In the genomic region with DNA sequence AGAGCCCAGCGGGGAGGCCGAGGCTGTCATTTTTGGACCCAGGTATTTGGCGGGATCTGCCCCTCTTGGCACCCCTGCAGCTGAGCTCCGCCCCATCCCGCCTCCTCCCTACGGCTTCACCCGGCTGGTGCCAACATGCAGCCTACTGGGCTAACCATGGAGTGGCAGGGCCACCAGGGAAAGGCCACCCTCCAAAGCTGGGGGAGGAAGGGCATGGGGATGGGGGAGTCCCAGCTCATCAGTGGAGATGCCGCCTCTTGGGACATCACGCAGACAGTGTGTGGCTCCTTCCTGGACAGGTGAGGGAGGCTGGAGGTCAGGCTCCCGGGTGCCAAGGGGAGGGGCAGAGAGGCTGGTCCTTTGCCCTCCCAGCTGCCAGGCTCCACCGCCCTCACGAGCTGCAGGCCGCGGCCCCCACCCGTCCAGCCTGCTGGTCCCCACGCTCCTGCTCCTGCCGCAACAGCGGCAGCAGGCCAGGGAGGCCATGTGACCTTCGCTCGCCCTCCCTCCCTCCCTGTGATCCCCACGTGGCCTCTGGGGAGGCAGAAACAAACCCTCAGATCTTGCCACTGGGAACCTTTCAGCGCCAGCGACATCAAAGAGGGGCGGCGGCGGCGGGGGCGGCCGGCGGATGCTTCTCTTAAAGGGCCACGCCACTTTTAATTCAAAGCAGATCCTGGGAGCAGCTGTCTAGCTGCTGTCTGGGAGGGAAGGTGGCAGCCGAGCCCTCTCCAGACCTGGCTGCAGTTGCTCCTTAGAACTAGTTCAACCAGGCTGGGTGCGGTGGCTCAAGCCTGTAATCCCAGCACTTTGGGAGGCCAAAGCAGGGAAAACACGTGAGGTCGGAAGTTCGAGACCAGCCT, we compare ENCODE assay signal across 8 cellular contexts. TPM values are rescaled to one million over a fixed set of nuclear protein-coding genes. Genes with fewer than 3 reads are reported as not detected.
A peak's percentile ranks its signal among the peaks of the same experiment; 100 is the strongest.
DNase-seq lines count a peak whose midpoint lies in the region; ATAC-seq and TF ChIP-seq lines count a peak whose summit lies in the region.

No MANE protein-coding gene starts in this region.

- no peak for TF ChIP-seq CTCF in OCI-LY3 (IDR thresholded peaks at IDR 0.05; ENCODE audit: low read depth, low read length)
- TF ChIP-seq CTCF in fibroblast of villous mesenchyme (IDR thresholded peaks at IDR 0.05; ENCODE audit: insufficient read depth, low read depth, low read length): no peak

- peak; percentile 51 for ATAC-seq in HG03342 (IDR thresholded peaks at IDR 0.05; ENCODE audit: unreplicated experiment)
- ATAC-seq in HG03139 (IDR thresholded peaks at IDR 0.05; ENCODE audit: unreplicated experiment): no peak

- DNase-seq in COLO829 (ENCODE audit: low spot score) (peak; percentile 98), fibroblast of villous mesenchyme (ENCODE audit: low read depth) (peak; percentile 88), occipital lobe (lab: John Stamatoyannopoulos, UW) (peak; percentile 80), substantia nigra (lab: John Stamatoyannopoulos, UW) (peak in 48 of 49 donors; percentile 36 to 91 (median 78))
- DNase-seq in activated T-helper 1 cell treated with anti-CD3 and anti-CD28 coated beads, Interleukin-2, amount 50 U/mL, for 16 hours (ENCODE audit: low read depth in 1 of 2, low spot score in 1 of 2): peak; percentile 77 to 79

- no peaks in the 10 kb centered on the region for H3K36me3 ChIP-seq in OCI-LY3 (replicated peaks; ENCODE audit: low read depth, low read length)

- H3K4me3 ChIP-seq in OCI-LY3 (ENCODE audit: low read length) (peak overlapping the region; percentile 80), fibroblast of villous mesenchyme (ENCODE audit: low read depth, low read length) (peak overlapping the region; percentile 23)

- H3K27ac ChIP-seq in OCI-LY3 (ENCODE audit: low read length): peak overlapping the region; percentile 36; the same call in 1 of the 2 replicates
- peak overlapping the region; percentile 68 for H3K27ac ChIP-seq in substantia nigra (ENCODE audit: low read depth, low read length, poor library complexity, severe bottlenecking)

- H3K9me3 ChIP-seq in OCI-LY3 (ENCODE audit: insufficient read depth, low read length): no peaks in the 10 kb centered on the region

- peak overlapping the region; percentile 94 for H3K4me2 ChIP-seq in OCI-LY3 (ENCODE audit: low read length)

- no peaks in the 10 kb centered on the region for H4K20me1 ChIP-seq in OCI-LY3 (ENCODE audit: insufficient read depth, low read length)

- no peaks in the 10 kb centered on the region for H3K79me2 ChIP-seq in OCI-LY3 (ENCODE audit: low read length)

- peak overlapping the region; percentile 64 for H3K9ac ChIP-seq in OCI-LY3 (ENCODE audit: low read length)

- peaks cover 15% of the 10 kb centered on the region; the same call in 1 of the 2 replicates for H3K27me3 ChIP-seq in OCI-LY3 (ENCODE audit: low read depth, low read length)

- peak overlapping the region; percentile 86 for H2AFZ ChIP-seq in OCI-LY3 (ENCODE audit: low read depth, low read length)

- peaks cover 26% of the 10 kb centered on the region for H3K4me1 ChIP-seq in OCI-LY3 (ENCODE audit: low read length)

RNA-seq across cellular contexts. Expression of a gene that starts 6.8 kb away (rescaled TPM):
- under 0.01 TPM in 1 of 2 replicates, not detected in the other for total RNA-seq in fibroblast of villous mesenchyme
- 0.31 TPM for total RNA-seq in occipital lobe

RNA-seq across cellular contexts. Expression of a gene that starts 9.7 kb away (rescaled TPM):
- total RNA-seq in fibroblast of villous mesenchyme (28.5 and 38.7 TPM in 2 replicates), occipital lobe (11.1 TPM)

RNA-seq across cellular contexts. Expression of a gene that starts 20.7 kb away (rescaled TPM):
- not detected in 2 replicates for total RNA-seq in fibroblast of villous mesenchyme
- total RNA-seq in occipital lobe: 0.16 TPM

RNA-seq across cellular contexts. Expression of a gene that starts 30.7 kb away (rescaled TPM):
- total RNA-seq in fibroblast of villous mesenchyme (101 and 127 TPM in 2 replicates), occipital lobe (17.6 TPM)

RNA-seq across cellular contexts. Expression of a gene that starts 40.2 kb away (rescaled TPM):
- 20.0 and 23.3 TPM in 2 replicates for total RNA-seq in fibroblast of villous mesenchyme
- 16.5 TPM for total RNA-seq in occipital lobe
